1 cellular context compared by ENCODE assay signal in genomic region chr2:174059178-174059874, GRCh38.
TF ChIP-seq lines count a peak whose summit lies in the region.

No MANE protein-coding gene starts in this region.

TF ChIP-seq in GM23338, 12 proteins besides CTCF, POLR2A, EP300 and RAD21 (continued from another document):
- no peak for TF ChIP-seq REST (IDR thresholded peaks at IDR 0.05; ENCODE audit: unreplicated experiment)
